ENCODE assay signal across 23 cellular contexts in the genomic region with DNA sequence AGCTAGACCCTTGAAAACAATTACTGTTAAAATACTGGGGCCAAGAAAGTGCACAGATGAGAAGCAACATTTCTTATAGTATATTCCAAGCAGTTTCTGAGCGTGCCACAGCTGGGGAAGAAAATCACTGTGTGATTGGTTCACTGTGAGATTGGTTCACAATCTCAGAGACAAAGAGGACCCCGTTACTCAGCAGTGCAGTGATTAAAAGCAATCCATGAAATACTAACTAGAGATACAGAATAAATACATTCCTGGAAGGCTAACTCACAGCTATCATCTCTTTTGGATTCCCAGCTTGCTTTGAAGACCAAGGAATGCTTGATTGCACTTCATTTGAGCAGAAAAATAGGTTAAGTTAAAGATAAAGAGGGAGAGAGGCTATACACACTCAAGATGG.
"Had no signal": no experiment of that assay in that cellular context is flagged by ENCODE, and none has a peak within 500 bp of the region (broad histone marks: within the 10 kb centered on the region; RNA-seq: fewer than 3 reads in every experiment).

No MANE protein-coding gene starts in this region.

- DNase-seq: effector CD8-positive, alpha-beta T cell; foreskin melanocyte; head of caudate nucleus; hippocampal formation; kidney; left colon; left ventricle myocardium superior; mesenchymal stem cell; midbrain; naive B cell; occipital lobe; pancreas; right cardiac atrium; small intestine; stimulated activated CD4-positive, alpha-beta T cell treated with anti-CD3 and anti-CD28 coated beads, Interleukin-12 subunit alpha, Interleukin-12 subunit beta, amount 100 ng/mL, for 4 hours; stimulated activated naive CD4-positive, alpha-beta T cell; stomach; substantia nigra; trophoblast cell had no signal

- H3K4me1 Mint-ChIP-seq: naive B cell had no signal

- H3K27me3 Mint-ChIP-seq: naive B cell, progenitor cell of endocrine pancreas had no signal

- FAIRE-seq: kidney, pancreas, small intestine had no signal

- H3K36me3 ChIP-seq: pancreas, stomach had no signal

- H3K4me3 ChIP-seq: coronary artery, lung, pancreas, stomach had no signal

- H3K4me1 ChIP-seq: pancreas, stomach had no signal

- ATAC-seq: left colon, left ventricle myocardium superior, pancreas, right cardiac atrium had no signal

- H3K9me3 Mint-ChIP-seq: naive B cell, nephron had no signal

- H3K27ac Mint-ChIP-seq: naive B cell, nephron, progenitor cell of endocrine pancreas had no signal

- H3K27ac ChIP-seq: coronary artery, pancreas, stomach had no signal

- H3K36me3 Mint-ChIP-seq: naive B cell had no signal

- H3K4me3 Mint-ChIP-seq: naive B cell, nephron had no signal

- H3K9me3 ChIP-seq: pancreas, stomach had no signal

- H3K27me3 ChIP-seq: pancreas, stomach had no signal
